15 cellular contexts compared by ENCODE assay signal in the genomic region with DNA sequence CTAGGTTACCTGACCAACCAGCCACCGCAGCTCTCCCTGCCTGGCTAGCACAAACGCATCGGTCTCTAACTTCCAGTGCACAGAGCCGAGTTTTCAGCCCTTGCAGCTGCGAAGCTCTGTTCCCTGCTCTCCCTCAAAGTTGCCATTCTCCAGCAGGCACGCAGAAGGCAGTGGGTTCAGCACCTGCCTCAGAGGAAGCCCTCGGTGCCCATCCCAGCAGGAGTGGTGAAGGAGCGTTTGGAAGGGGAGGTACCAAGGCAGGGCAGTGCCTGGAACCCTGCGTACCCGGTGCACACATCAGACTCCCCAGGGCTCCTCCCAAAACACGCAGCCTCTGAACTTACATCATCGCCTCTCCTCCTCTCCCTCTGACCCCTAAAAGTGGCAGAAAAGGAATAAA. TPM values are rescaled to one million over a fixed set of nuclear protein-coding genes. Genes with fewer than 3 reads are reported as not detected.
A peak's percentile ranks its signal among the peaks of the same experiment; 100 is the strongest.
DNase-seq lines count a peak whose midpoint lies in the region; ATAC-seq, FAIRE-seq and TF ChIP-seq lines count a peak whose summit lies in the region.
"Had no signal": no experiment of that assay in that cellular context is flagged by ENCODE, and none has a peak within 500 bp of the region (broad histone marks: within the 10 kb centered on the region; RNA-seq: fewer than 3 reads in every experiment).

No MANE protein-coding gene starts in this region.

- FAIRE-seq in A549 (lab: Jason Lieb, UNC) (no peak), frontal cortex (lab: Jason Lieb, UNC) (no peak)
- FAIRE-seq: GM18507, GM19239, HepG2 had no signal

- H3K9me3 Mint-ChIP-seq in CD4-positive, alpha-beta memory T cell = no peaks in the 10 kb centered on the region
- H3K9me3 Mint-ChIP-seq in activated naive CD8-positive, alpha-beta T cell treated with anti-CD3 and anti-CD28 coated beads, Interleukin-2, amount 50 U/mL, for 24 hours = no peaks in the 10 kb centered on the region
- peaks cover 0 to 3% of the 10 kb centered on the region in 2 donors for H3K9me3 Mint-ChIP-seq in natural killer cell

- no peak for TF ChIP-seq EP300 in A549 (IDR thresholded peaks at IDR 0.05)

- no peak for TF ChIP-seq POLR2A in A549 (IDR thresholded peaks at IDR 0.05; ENCODE audit: low read length)

- H3K9me3 ChIP-seq in A549 = 0 out of 3 replicates have a peak, but pooled peaks cover 4% of the 10 kb centered on the region
- no peaks in the 10 kb centered on the region for H3K9me3 ChIP-seq in CD4-positive, alpha-beta memory T cell (ENCODE audit: control insufficient read depth in 1 of 2, low read length in 2 of 2)
- H3K9me3 ChIP-seq: neutrophil had no signal

- H3K4me1 Mint-ChIP-seq in CD4-positive, alpha-beta memory T cell = peaks cover 2 to 8% (median 5%) of the 10 kb centered on the region in 4 donors
- peaks cover 14% of the 10 kb centered on the region for H3K4me1 Mint-ChIP-seq in activated naive CD8-positive, alpha-beta T cell treated with anti-CD3 and anti-CD28 coated beads, Interleukin-2, amount 50 U/mL, for 24 hours
- peaks cover 8 to 16% of the 10 kb centered on the region in 2 donors for H3K4me1 Mint-ChIP-seq in natural killer cell

- H3K27ac ChIP-seq in A549 = peak overlapping the region in 1 of 2 experiments; percentile 97; a peak in 3 of 6 replicates
- H3K27ac ChIP-seq in CD4-positive, alpha-beta memory T cell (ENCODE audit: low read depth, low read length) = no peak overlapping the region
- H3K27ac ChIP-seq: neutrophil had no signal

- POLR2A ChIA-PET in A549 (lab: Yijun Ruan, JAX) = no interaction called here
- POLR2A ChIA-PET in CD4-positive, alpha-beta memory T cell (lab: Charles Lee; ENCODE audit: partially characterized antibody) = no interaction called here

- CTCF ChIA-PET in A549 (lab: Yijun Ruan, JAX) = no interaction called here
- CTCF ChIA-PET in CD4-positive, alpha-beta memory T cell (lab: Charles Lee; ENCODE audit: partially characterized antibody) = no interaction called here

- ATAC-seq in A549 (no peak), natural killer cell (no peak), GM18870 (IDR thresholded peaks at IDR 0.05; ENCODE audit: unreplicated experiment) (no peak)
- no peak for ATAC-seq in activated naive CD8-positive, alpha-beta T cell treated with anti-CD3 and anti-CD28 coated beads, Interleukin-2, amount 50 U/mL, for 24 hours

- H3K36me3 ChIP-seq in CD4-positive, alpha-beta memory T cell (ENCODE audit: insufficient read depth, low read length) = no peaks in the 10 kb centered on the region
- H3K36me3 ChIP-seq: neutrophil had no signal

- peak overlapping the region in 7 of 8 donors; percentile 43 to 85 (median 76) for H3K4me3 Mint-ChIP-seq in CD4-positive, alpha-beta memory T cell
- peak overlapping the region; percentile 21 for H3K4me3 Mint-ChIP-seq in activated naive CD8-positive, alpha-beta T cell treated with anti-CD3 and anti-CD28 coated beads, Interleukin-2, amount 50 U/mL, for 24 hours
- H3K4me3 Mint-ChIP-seq in natural killer cell = peak overlapping the region; percentile 68

- no peak for TF ChIP-seq RAD21 in A549 (conservative IDR thresholded peaks at IDR 0.05 in 1 of 2, IDR thresholded peaks at IDR 0.05 in 1 of 2)

- intact Hi-C loops in CD4-positive, alpha-beta memory T cell (cut with micrococcal nuclease) = loop anchor here (2.0 to 5.0 kb wide), 4 partner anchors 43 to 409 kb away; a partner anchor contains a TSS
- intact Hi-C loops in natural killer cell (cut with micrococcal nuclease) = no loop called here

- H3K27ac Mint-ChIP-seq in CD4-positive, alpha-beta memory T cell = peak overlapping the region in 1 of 7 donors; percentile 64
- no peak overlapping the region for H3K27ac Mint-ChIP-seq in activated naive CD8-positive, alpha-beta T cell treated with anti-CD3 and anti-CD28 coated beads, Interleukin-2, amount 50 U/mL, for 24 hours
- no peak overlapping the region for H3K27ac Mint-ChIP-seq in natural killer cell

- DNase-seq in A549 (ENCODE audit: low read depth in 1 of 2, low spot score in 1 of 2) (no peak), natural killer cell (no peak), frontal cortex (ENCODE audit: low spot score in 2 of 2) (no peak), NCI-H82 (lab: John Stamatoyannopoulos, UW) (no peak)
- no peak for DNase-seq in CD4-positive, alpha-beta memory T cell
- no peak for DNase-seq in activated naive CD8-positive, alpha-beta T cell treated with anti-CD3 and anti-CD28 coated beads, Interleukin-2, amount 50 U/mL, for 24 hours
- DNase-seq: activated CD4-positive, alpha-beta T cell treated with anti-CD3 and anti-CD28 coated beads for 4 hours; cortex of kidney; NCI-H2081; NCI-H526 treated with DMSO at 0.1 percent for 48 hours had no signal

- peaks cover 0 to 2% of the 10 kb centered on the region in 2 donors for H3K36me3 Mint-ChIP-seq in CD4-positive, alpha-beta memory T cell
- no peaks in the 10 kb centered on the region for H3K36me3 Mint-ChIP-seq in activated naive CD8-positive, alpha-beta T cell treated with anti-CD3 and anti-CD28 coated beads, Interleukin-2, amount 50 U/mL, for 24 hours (ENCODE audit: low read depth)
- no peaks in the 10 kb centered on the region for H3K36me3 Mint-ChIP-seq in natural killer cell

- WGBS in A549 (ENCODE audit: missing lambda C conversion rate) = 90% methylated on average over 8 of the region's 12 CpGs

- peak overlapping the region; percentile 88; the same call in 1 of the 3 replicates for H3K4me2 ChIP-seq in A549

- H3K4me3 ChIP-seq in A549 = no peak overlapping the region
- H3K4me3 ChIP-seq in CD4-positive, alpha-beta memory T cell (ENCODE audit: low read length in 2 of 2) = no peak overlapping the region

- peaks cover 3% of the 10 kb centered on the region in 2 donors for H3K27me3 Mint-ChIP-seq in CD4-positive, alpha-beta memory T cell
- no peaks in the 10 kb centered on the region for H3K27me3 Mint-ChIP-seq in activated naive CD8-positive, alpha-beta T cell treated with anti-CD3 and anti-CD28 coated beads, Interleukin-2, amount 50 U/mL, for 24 hours
- peaks cover 0 to 7% of the 10 kb centered on the region in 2 donors for H3K27me3 Mint-ChIP-seq in natural killer cell (ENCODE audit: low read depth in 2 of 2)

- H3K4me1 ChIP-seq in A549 = peaks cover 21% of the 10 kb centered on the region
- H3K4me1 ChIP-seq in CD4-positive, alpha-beta memory T cell (ENCODE audit: insufficient read depth, low read length) = peaks cover 15% of the 10 kb centered on the region

- no peaks in the 10 kb centered on the region for H3K27me3 ChIP-seq in CD4-positive, alpha-beta memory T cell (ENCODE audit: insufficient read depth, low read length)

- TF ChIP-seq CTCF in A549 (IDR thresholded peaks at IDR 0.05) = no peak
- no peak for TF ChIP-seq CTCF in natural killer cell (IDR thresholded peaks at IDR 0.05)

TF ChIP-seq in A549, 52 proteins besides CTCF, POLR2A, EP300 and RAD21:
- no peak for TF ChIP-seq HEYL (CRISPR knock-in tag; IDR thresholded peaks at IDR 0.05)
- TF ChIP-seq, protein P1, sequence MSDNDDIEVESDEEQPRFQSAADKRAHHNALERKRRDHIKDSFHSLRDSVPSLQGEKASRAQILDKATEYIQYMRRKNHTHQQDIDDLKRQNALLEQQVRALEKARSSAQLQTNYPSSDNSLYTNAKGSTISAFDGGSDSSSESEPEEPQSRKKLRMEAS (IDR thresholded peaks at IDR 0.05) = no peak

RNA-seq across cellular contexts. Expression of a gene that starts 1.7 kb away (rescaled TPM):
- polyA plus RNA-seq in A549 (2011; rRNA removed) (23.5 and 29.9 TPM in 2 replicates), A549 (2017; fragmentation: RNase III; extraction: RNeasy Plus Mini Kit Qiagen cat#74134 plus additional on column Dnase treatment) (41.5 to 47.9 TPM (median 43.6 TPM) in 3 replicates)
- 51.5 and 53.2 TPM in 2 replicates for polyA plus RNA-seq in A549 (2012; cell fraction: cytosol; rRNA removed)
- 52.9 and 56.5 TPM in 2 replicates for polyA plus RNA-seq in A549 (2012; cell fraction: nucleus; rRNA removed)
- 20.3 and 22.3 TPM in 2 replicates for polyA minus RNA-seq in A549 (2011; rRNA and poly(A)+ RNA removed)
- total RNA-seq in CD4-positive, alpha-beta memory T cell = 10 to 100 TPM; 12.8 to 14.7 TPM
- polyA plus RNA-seq in CD4-positive, alpha-beta memory T cell = 1 to 10 TPM; 7.5 to 8.5 TPM
- total RNA-seq in natural killer cell (10 to 100 TPM; 12.7 to 22.1 (median 17.9) TPM), frontal cortex (25.3 TPM)

RNA-seq across cellular contexts. Expression of a gene that starts 22.5 kb away (rescaled TPM):
- polyA plus RNA-seq in A549 (2011; rRNA removed) (6.9 and 9.0 TPM in 2 replicates), A549 (2017; fragmentation: RNase III; extraction: RNeasy Plus Mini Kit Qiagen cat#74134 plus additional on column Dnase treatment) (6.5 to 8.3 TPM (median 6.9 TPM) in 3 replicates)
- polyA plus RNA-seq in A549 (2012; cell fraction: cytosol; rRNA removed) = 4.3 and 4.8 TPM in 2 replicates
- polyA plus RNA-seq in A549 (2012; cell fraction: nucleus; rRNA removed) = 8.4 and 12.2 TPM in 2 replicates
- 5.3 and 7.4 TPM in 2 replicates for polyA minus RNA-seq in A549 (2011; rRNA and poly(A)+ RNA removed)
- 1 to 10 TPM; 3.7 to 3.8 TPM for total RNA-seq in CD4-positive, alpha-beta memory T cell
- 1 to 10 TPM in 1 of 2 donors, under 1 TPM in 1; 0.90 to 2.3 TPM for polyA plus RNA-seq in CD4-positive, alpha-beta memory T cell
- total RNA-seq in natural killer cell (10 to 100 TPM in 1 of 3 donors, 1 to 10 TPM in 2; 8.1 to 22.5 (median 9.9) TPM), frontal cortex (20.0 TPM)

Comparison
In these comparisons a context has a peak if more than half of its experiments do, and no peak if none do; other contexts are left out.
1. H3K4me3 Mint-ChIP-seq: peak in every context shown above with its lines; median percentile 76 in CD4-positive, alpha-beta memory T cell; 68 in natural killer cell; 21 in activated naive CD8-positive, alpha-beta T cell treated with anti-CD3 and anti-CD28 coated beads, Interleukin-2, amount 50 U/mL, for 24 hours.